35 cellular contexts compared by ENCODE assay signal in the genomic region with DNA sequence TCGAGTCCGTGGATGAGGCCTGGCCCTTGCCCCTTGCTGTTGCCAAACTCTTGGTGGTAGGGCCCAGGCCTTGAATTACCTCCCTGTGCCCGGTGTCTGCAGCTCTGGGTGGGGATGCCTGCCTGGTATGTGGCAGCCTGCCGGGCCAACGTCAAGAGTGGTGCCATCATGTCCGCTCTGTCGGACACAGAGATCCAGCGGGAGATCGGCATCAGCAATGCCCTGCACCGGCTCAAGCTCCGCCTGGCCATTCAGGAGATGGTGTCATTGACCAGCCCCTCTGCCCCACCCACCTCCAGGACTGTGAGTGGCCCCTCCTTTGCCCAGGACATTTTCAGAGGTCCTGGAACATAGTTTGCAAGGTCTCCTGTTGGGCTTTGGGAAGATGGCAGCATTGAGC. TPM values are rescaled to one million over a fixed set of nuclear protein-coding genes. Genes with fewer than 3 reads are reported as not detected.
"Had no signal": no experiment of that assay in that cellular context is flagged by ENCODE, and none has a peak within 500 bp of the region (broad histone marks: within the 10 kb centered on the region; RNA-seq: fewer than 3 reads in every experiment).

No MANE protein-coding gene starts in this region.

- H3K4me3 ChIP-seq: neural progenitor cell, ovary, psoas muscle, right lobe of liver, sigmoid colon, suprapubic skin, testis, tibial artery, transverse colon, upper lobe of right lung, uterus had no signal

- H2AFZ ChIP-seq: neural progenitor cell, parathyroid adenoma had no signal

- H3K4me2 ChIP-seq: neural progenitor cell had no signal

- H3K27me3 Mint-ChIP-seq: stimulated activated naive CD8-positive, alpha-beta T cell treated with anti-CD3 and anti-CD28 coated beads, Interleukin-15, amount 100 ng/mL, for 72 hours had no signal

- H3K9me3 Mint-ChIP-seq: naive thymus-derived CD8-positive, alpha-beta T cell; natural killer cell treated with Interleukin-12 subunit alpha and Interleukin-12 subunit beta and Interleukin-15 and Interleukin-18, amount 100 ng/mL, for 72 hours; stimulated activated memory B cell treated with anti-CD40 and anti-IgM and Interleukin-4, amounts not matched to agents 10 μg/mL and 1 μg/mL and 100 μg/mL, for 72 hours; stimulated activated naive CD8-positive, alpha-beta T cell treated with anti-CD3 and anti-CD28 coated beads, Interleukin-15, amount 100 ng/mL, for 72 hours; type B pancreatic cell had no signal

- H3K27ac Mint-ChIP-seq: naive B cell; naive thymus-derived CD8-positive, alpha-beta T cell; natural killer cell treated with Interleukin-12 subunit alpha and Interleukin-12 subunit beta and Interleukin-15 and Interleukin-18, amount 100 ng/mL, for 72 hours; neural progenitor cell; progenitor cell of endocrine pancreas; stimulated activated memory B cell treated with anti-CD40 and anti-IgM and Interleukin-4, amounts not matched to agents 10 μg/mL and 1 μg/mL and 100 μg/mL, for 72 hours; type B pancreatic cell had no signal

- H3K4me3 Mint-ChIP-seq: naive B cell; naive thymus-derived CD8-positive, alpha-beta T cell; natural killer cell treated with Interleukin-12 subunit alpha and Interleukin-12 subunit beta and Interleukin-15 and Interleukin-18, amount 100 ng/mL, for 72 hours; neural progenitor cell; stimulated activated memory B cell treated with anti-CD40 and anti-IgM and Interleukin-4, amounts not matched to agents 10 μg/mL and 1 μg/mL and 100 μg/mL, for 72 hours; stimulated activated naive CD8-positive, alpha-beta T cell treated with anti-CD3 and anti-CD28 coated beads, Interleukin-15, amount 100 ng/mL, for 72 hours; type B pancreatic cell had no signal

- H3K36me3 Mint-ChIP-seq: naive B cell; naive thymus-derived CD8-positive, alpha-beta T cell; natural killer cell treated with Interleukin-12 subunit alpha and Interleukin-12 subunit beta and Interleukin-15 and Interleukin-18, amount 100 ng/mL, for 72 hours; stimulated activated memory B cell treated with anti-CD40 and anti-IgM and Interleukin-4, amounts not matched to agents 10 μg/mL and 1 μg/mL and 100 μg/mL, for 72 hours; type B pancreatic cell had no signal

- H3K27me3 ChIP-seq: neural progenitor cell, ovary, right lobe of liver, sigmoid colon, suprapubic skin, testis, tibial artery, transverse colon, upper lobe of right lung, uterus had no signal

- H3K4me1 ChIP-seq: parathyroid adenoma, right lobe of liver, sigmoid colon, suprapubic skin, testis, tibial artery, uterus had no signal

- H3K9me3 ChIP-seq: ovary, psoas muscle, right lobe of liver, sigmoid colon, suprapubic skin, testis, tibial artery, transverse colon, upper lobe of right lung, uterus had no signal

- H3K36me3 ChIP-seq: neural progenitor cell, ovary, right lobe of liver, sigmoid colon, suprapubic skin, transverse colon, upper lobe of right lung, uterus had no signal

- H3K4me1 Mint-ChIP-seq: stimulated activated memory B cell treated with anti-CD40 and anti-IgM and Interleukin-4, amounts not matched to agents 10 μg/mL and 1 μg/mL and 100 μg/mL, for 72 hours; stimulated activated naive CD8-positive, alpha-beta T cell treated with anti-CD3 and anti-CD28 coated beads, Interleukin-15, amount 100 ng/mL, for 72 hours had no signal

- ATAC-seq: naive thymus-derived CD8-positive, alpha-beta T cell; natural killer cell treated with Interleukin-12 subunit alpha and Interleukin-12 subunit beta and Interleukin-15 and Interleukin-18, amount 100 ng/mL, for 72 hours; psoas muscle; right cardiac atrium; stimulated activated memory B cell treated with anti-CD40 and anti-IgM and Interleukin-4, amounts not matched to agents 10 μg/mL and 1 μg/mL and 100 μg/mL, for 72 hours; stimulated activated naive CD8-positive, alpha-beta T cell treated with anti-CD3 and anti-CD28 coated beads, Interleukin-15, amount 100 ng/mL, for 72 hours; stimulated activated naive CD8-positive, alpha-beta T cell treated with anti-CD3 and anti-CD28 coated beads, Interleukin-15, Interleukin-2, amounts not matched to agents 100 U/mL and 50 U/mL, for 24 hours had no signal

- DNase-seq: naive B cell; naive thymus-derived CD8-positive, alpha-beta T cell; occipital lobe; ovary; posterior cingulate gyrus; right cardiac atrium; right lobe of liver; sigmoid colon; small intestine; stimulated activated CD4-positive, alpha-beta T cell treated with anti-CD3 and anti-CD28 coated beads, Interleukin-15, amount 100 ng/mL, for 24 hours; stimulated activated CD4-positive, alpha-beta T cell treated with anti-CD3 and anti-CD28 coated beads, Interleukin-2, amount 100 ng/mL, for 24 hours; stimulated activated CD4-positive, alpha-beta T cell treated with anti-CD3 and anti-CD28 coated beads, Interleukin-2, amount 100 ng/mL, for 48 hours; stimulated activated CD4-positive, alpha-beta T cell treated with anti-CD3 and anti-CD28 coated beads, Interleukin-4, amount 100 ng/mL, for 24 hours; stimulated activated CD8-positive, alpha-beta memory T cell treated with anti-CD3 and anti-CD28 coated beads, Interleukin-4, amount 100 ng/mL, for 48 hours; stimulated activated naive CD4-positive, alpha-beta T cell; stimulated activated naive CD8-positive, alpha-beta T cell treated with anti-CD3 and anti-CD28 coated beads, Interleukin-15, amount 100 ng/mL, for 72 hours; stimulated activated naive CD8-positive, alpha-beta T cell treated with anti-CD3 and anti-CD28 coated beads, Interleukin-15, Interleukin-2, amounts not matched to agents 100 U/mL and 50 U/mL, for 24 hours; substantia nigra; testis; tibial artery; transverse colon; upper lobe of right lung; uterus had no signal

- H3K9ac ChIP-seq: neural progenitor cell, parathyroid adenoma had no signal

- H3K27ac ChIP-seq: neural progenitor cell, ovary, parathyroid adenoma, right lobe of liver, sigmoid colon, suprapubic skin, testis, tibial artery, transverse colon, upper lobe of right lung, uterus had no signal

RNA-seq across cellular contexts. Expression of gene MYOG, which starts 25.7 kb away (rescaled TPM):
- total RNA-seq: naive thymus-derived CD8-positive, alpha-beta T cell; natural killer cell treated with Interleukin-12 subunit alpha and Interleukin-12 subunit beta and Interleukin-15 and Interleukin-18, amount 100 ng/mL, for 72 hours; occipital lobe; osteoblast; ovary; progenitor cell of endocrine pancreas; renal cortical epithelial cell; right cardiac atrium; right lobe of liver; sigmoid colon; suprapubic skin; transverse colon; upper lobe of right lung; uterus had no signal
- polyA plus RNA-seq: naive thymus-derived CD8-positive, alpha-beta T cell; neural cell; ovary; right cardiac atrium; sigmoid colon; small intestine; urinary bladder had no signal
